In genomic region chr2:56132138-56132537, GRCh38 we compare ENCODE assay signal across 8 cellular contexts. TPM values are rescaled to one million over a fixed set of nuclear protein-coding genes. Genes with fewer than 3 reads are reported as not detected.
DNase-seq lines count a peak whose midpoint lies in the region; ATAC-seq and TF ChIP-seq lines count a peak whose summit lies in the region.

No MANE protein-coding gene starts in this region.

- no peaks in the 10 kb centered on the region for H3K36me3 Mint-ChIP-seq in activated CD8-positive, alpha-beta memory T cell treated with anti-CD3 and anti-CD28 coated beads, Interleukin-2, amount 10 ng/mL, durations not matched to agents 7 days and 5 days
- H3K36me3 Mint-ChIP-seq in immature natural killer cell, result no peaks in the 10 kb centered on the region

- no peak for ATAC-seq in activated CD8-positive, alpha-beta memory T cell treated with anti-CD3 and anti-CD28 coated beads, Interleukin-2, amount 10 ng/mL, durations not matched to agents 7 days and 5 days
- ATAC-seq in GM19397 (IDR thresholded peaks at IDR 0.05; ENCODE audit: unreplicated experiment), result no peak

- peak; percentile 73 for TF ChIP-seq CTCF in 22Rv1 (IDR thresholded peaks at IDR 0.05)
- TF ChIP-seq CTCF in GM12874 (IDR thresholded peaks at IDR 0.05; ENCODE audit: insufficient read depth, low read depth, low read length), result peak; percentile 18; the same call in 1 of the 2 replicates
- peak; percentile 81 for TF ChIP-seq CTCF in VCaP (conservative IDR thresholded peaks at IDR 0.05)

- no peak overlapping the region for H3K27ac ChIP-seq in 22Rv1
- no peak overlapping the region for H3K27ac ChIP-seq in VCaP

- no peaks in the 10 kb centered on the region for H3K27me3 Mint-ChIP-seq in activated CD8-positive, alpha-beta memory T cell treated with anti-CD3 and anti-CD28 coated beads, Interleukin-2, amount 10 ng/mL, durations not matched to agents 7 days and 5 days
- H3K27me3 Mint-ChIP-seq in immature natural killer cell (ENCODE audit: low read depth in 3 of 3), result peaks cover 0 to 4% (median 0%) of the 10 kb centered on the region in 3 donors

- CTCF ChIA-PET in activated CD8-positive, alpha-beta memory T cell treated with anti-CD3 and anti-CD28 coated beads, Interleukin-2, amount 10 ng/mL, durations not matched to agents 7 days and 5 days (lab: Charles Lee), result no interaction called here

- no peaks in the 10 kb centered on the region for H3K4me1 Mint-ChIP-seq in activated CD8-positive, alpha-beta memory T cell treated with anti-CD3 and anti-CD28 coated beads, Interleukin-2, amount 10 ng/mL, durations not matched to agents 7 days and 5 days
- no peaks in the 10 kb centered on the region for H3K4me1 Mint-ChIP-seq in immature natural killer cell

- DNase-seq in NCI-H128 (lab: John Stamatoyannopoulos, UW; ENCODE audit: unreplicated experiment) (peak; percentile 29), iPS-NIHi7 (ENCODE audit: extremely low spot score) (peak; percentile 37), immature natural killer cell (no peak)
- DNase-seq in activated CD8-positive, alpha-beta memory T cell treated with anti-CD3 and anti-CD28 coated beads, Interleukin-2, amount 10 ng/mL, durations not matched to agents 7 days and 5 days, result no peak

- no peak overlapping the region for H3K4me3 Mint-ChIP-seq in activated CD8-positive, alpha-beta memory T cell treated with anti-CD3 and anti-CD28 coated beads, Interleukin-2, amount 10 ng/mL, durations not matched to agents 7 days and 5 days
- H3K4me3 Mint-ChIP-seq in immature natural killer cell, result no peak overlapping the region

- no peak overlapping the region for H3K27ac Mint-ChIP-seq in activated CD8-positive, alpha-beta memory T cell treated with anti-CD3 and anti-CD28 coated beads, Interleukin-2, amount 10 ng/mL, durations not matched to agents 7 days and 5 days
- no peak overlapping the region for H3K27ac Mint-ChIP-seq in immature natural killer cell

- H3K9me3 Mint-ChIP-seq in activated CD8-positive, alpha-beta memory T cell treated with anti-CD3 and anti-CD28 coated beads, Interleukin-2, amount 10 ng/mL, durations not matched to agents 7 days and 5 days (ENCODE audit: low read depth), result no peaks in the 10 kb centered on the region
- H3K9me3 Mint-ChIP-seq in immature natural killer cell, result peaks cover 0 to 8% (median under 1%) of the 10 kb centered on the region in 6 donors

RNA-seq across cellular contexts. Expression of gene CCDC85A, which starts 51.7 kb away (rescaled TPM):
- total RNA-seq in activated CD8-positive, alpha-beta memory T cell treated with anti-CD3 and anti-CD28 coated beads, Interleukin-2, amount 10 ng/mL, durations not matched to agents 7 days and 5 days, result not detected
- polyA plus RNA-seq in immature natural killer cell, result not detected

Comparison
In these comparisons a context has a peak if more than half of its experiments do, and no peak if none do; other contexts are left out.
1. CTCF ChIP-seq: peak in every context shown above with its lines; median percentile 81 in VCaP; 73 in 22Rv1; 18 in GM12874.
2. DNase-seq: peak in NCI-H128 (single experiment) and iPS-NIHi7 (single experiment); none in activated CD8-positive, alpha-beta memory T cell treated with anti-CD3 and anti-CD28 coated beads, Interleukin-2, amount 10 ng/mL, durations not matched to agents 7 days and 5 days (single experiment) and immature natural killer cell (0 of 3).